31 cellular contexts compared by ENCODE assay signal in genomic region chr7:137956591-137956990, GRCh38. TPM values are rescaled to one million over a fixed set of nuclear protein-coding genes. Genes with fewer than 3 reads are reported as not detected.
DNase-seq lines count a peak whose midpoint lies in the region; ATAC-seq, FAIRE-seq and TF ChIP-seq lines count a peak whose summit lies in the region.
"Had no signal": no experiment of that assay in that cellular context is flagged by ENCODE, and none has a peak within 500 bp of the region (broad histone marks: within the 10 kb centered on the region; RNA-seq: fewer than 3 reads in every experiment).

No MANE protein-coding gene starts in this region.

- POLR2A ChIA-PET in A549 (lab: Yijun Ruan, JAX) (no interaction called here), WTC11 (lab: Charles Lee) (no interaction called here)

- H3K9ac ChIP-seq in mesenchymal stem cell (ENCODE audit: low read length) = no peak overlapping the region
- H3K9ac ChIP-seq: KMS-11 had no signal

- no peak overlapping the region for H4K91ac ChIP-seq in mesenchymal stem cell (ENCODE audit: low read length)

- peaks cover 19% of the 10 kb centered on the region for H3K36me3 Mint-ChIP-seq in WTC11
- H3K36me3 Mint-ChIP-seq: activated CD8-positive, alpha-beta memory T cell treated with anti-CD3 and anti-CD28 coated beads, Interleukin-2, amount 10 ng/mL, durations not matched to agents 7 days and 5 days had no signal

- ATAC-seq in A549 = no peak
- ATAC-seq in WTC11 = no peak
- ATAC-seq in HG03139 (IDR thresholded peaks at IDR 0.05; ENCODE audit: unreplicated experiment) = no peak
- ATAC-seq in GM18511 (IDR thresholded peaks at IDR 0.05; ENCODE audit: unreplicated experiment) = no peak
- ATAC-seq: activated CD8-positive, alpha-beta memory T cell treated with anti-CD3 and anti-CD28 coated beads, Interleukin-2, amount 10 ng/mL, durations not matched to agents 7 days and 5 days; activated T-cell treated with anti-CD3 and anti-CD28 coated beads, Interleukin-2, amount 50 U/mL, for 72 hours; psoas muscle; SK-N-SH treated with all-trans-retinoic acid at 6 μM for 48 hours had no signal

- no peak for TF ChIP-seq EP300 in A549 (IDR thresholded peaks at IDR 0.05)
- no peak for TF ChIP-seq EP300 in stomach (IDR thresholded peaks at IDR 0.05)

- TF ChIP-seq CTCF in A549 (IDR thresholded peaks at IDR 0.05) = no peak
- TF ChIP-seq CTCF in WTC11 (IDR thresholded peaks at IDR 0.05) = no peak
- TF ChIP-seq CTCF in stomach (IDR thresholded peaks at IDR 0.05) = no peak

- CTCF ChIA-PET in A549 (lab: Yijun Ruan, JAX) (interaction anchor here (1.3 kb wide), 1 partner anchor 46 kb away, joined by 6 read pairs; the partner anchor contains the start of gene CREB3L2), WTC11 (lab: Charles Lee) (interaction anchor here (0.8 kb wide), 1 partner anchor 45 kb away, joined by 3 read pairs; the partner anchor contains the start of gene CREB3L2)

- intact Hi-C loops in stomach (cut with DNase I; ENCODE audit: low total_unique reads) = no loop called here

- H3K4me1 ChIP-seq in A549 (peaks cover 83% of the 10 kb centered on the region), mesenchymal stem cell (ENCODE audit: control insufficient read depth, insufficient read depth, low read depth, low read length) (peaks cover 17% of the 10 kb centered on the region), stomach (peaks cover 42 to 85% (median 64%) of the 10 kb centered on the region in 4 donors)

- H2AFZ ChIP-seq in mesenchymal stem cell (ENCODE audit: low read depth, low read length) = no peak overlapping the region

- H3K27me3 Mint-ChIP-seq in WTC11 (ENCODE audit: low read depth) = no peaks in the 10 kb centered on the region
- H3K27me3 Mint-ChIP-seq: activated CD8-positive, alpha-beta memory T cell treated with anti-CD3 and anti-CD28 coated beads, Interleukin-2, amount 10 ng/mL, durations not matched to agents 7 days and 5 days had no signal

- H3K9me3 Mint-ChIP-seq in WTC11 = no peaks in the 10 kb centered on the region
- H3K9me3 Mint-ChIP-seq: activated T-cell treated with anti-CD3 and anti-CD28 coated beads, Interleukin-2, amount 50 U/mL, for 72 hours; T-helper 2 cell treated with Interferon-gamma antibody and Interleukin-4, amounts not matched to agents 5 μg/mL and 100 μg/mL, for 36 hours had no signal

- no peak for TF ChIP-seq POLR2A in A549 (IDR thresholded peaks at IDR 0.05; ENCODE audit: low read length)
- no peak for TF ChIP-seq POLR2A in stomach (IDR thresholded peaks at IDR 0.05)

- no peak overlapping the region for H3K14ac ChIP-seq in mesenchymal stem cell (ENCODE audit: low read length in 2 of 2)

- H3K79me1 ChIP-seq in mesenchymal stem cell (replicated peaks; ENCODE audit: low read length, poor library complexity, severe bottlenecking) = peaks cover 7% of the 10 kb centered on the region

- H3K9me3 ChIP-seq in A549 (no peaks in the 10 kb centered on the region), mesenchymal stem cell (ENCODE audit: control insufficient read depth, low read length) (no peaks in the 10 kb centered on the region), stomach (no peaks in the 10 kb centered on the region)
- H3K9me3 ChIP-seq: adrenal gland, psoas muscle, spleen had no signal

- H3K4me2 ChIP-seq in A549 = no peak overlapping the region
- H3K4me2 ChIP-seq in mesenchymal stem cell (ENCODE audit: low read length, poor library complexity, severe bottlenecking) = no peak overlapping the region
- H3K4me2 ChIP-seq: KMS-11 had no signal

- peak overlapping the region in 1 of 2 experiments; percentile 2 for H3K4ac ChIP-seq in mesenchymal stem cell (ENCODE audit: low read depth in 1 of 2, low read length in 2 of 2)

- H3K4me3 ChIP-seq in A549 = no peak overlapping the region
- no peak overlapping the region for H3K4me3 ChIP-seq in mesenchymal stem cell (ENCODE audit: insufficient read depth in 1 of 2, low read depth in 1 of 2, low read length in 2 of 2)
- H3K4me3 ChIP-seq in stomach = no peak overlapping the region
- H3K4me3 ChIP-seq: adrenal gland, lung, psoas muscle, spleen had no signal

- H2AK5ac ChIP-seq in mesenchymal stem cell (ENCODE audit: low read length, severe bottlenecking) = peak overlapping the region; percentile 95

- H3K36me3 ChIP-seq in mesenchymal stem cell (ENCODE audit: control insufficient read depth in 1 of 2, insufficient read depth in 2 of 2, low read depth in 1 of 2, low read length in 2 of 2) (peaks cover 0 to 7% of the 10 kb centered on the region in 2 experiments), stomach (peaks cover 0 to 5% (median 0%) of the 10 kb centered on the region in 4 donors)
- H3K36me3 ChIP-seq: adrenal gland had no signal

- peak overlapping the region; percentile 42 for H2BK120ac ChIP-seq in mesenchymal stem cell (ENCODE audit: low read depth, low read length)

- H3K27ac Mint-ChIP-seq in WTC11 = peak overlapping the region; percentile 63
- H3K27ac Mint-ChIP-seq: activated CD8-positive, alpha-beta memory T cell treated with anti-CD3 and anti-CD28 coated beads, Interleukin-2, amount 10 ng/mL, durations not matched to agents 7 days and 5 days; activated T-cell treated with anti-CD3 and anti-CD28 coated beads, Interleukin-2, amount 50 U/mL, for 72 hours; T-helper 2 cell treated with Interferon-gamma antibody and Interleukin-4, amounts not matched to agents 5 μg/mL and 100 μg/mL, for 36 hours had no signal

- H3K4me3 Mint-ChIP-seq in WTC11 = no peak overlapping the region
- H3K4me3 Mint-ChIP-seq: activated CD8-positive, alpha-beta memory T cell treated with anti-CD3 and anti-CD28 coated beads, Interleukin-2, amount 10 ng/mL, durations not matched to agents 7 days and 5 days; activated T-cell treated with anti-CD3 and anti-CD28 coated beads, Interleukin-2, amount 50 U/mL, for 72 hours; T-helper 2 cell treated with Interferon-gamma antibody and Interleukin-4, amounts not matched to agents 5 μg/mL and 100 μg/mL, for 36 hours had no signal

- no peak overlapping the region for H2BK15ac ChIP-seq in mesenchymal stem cell (ENCODE audit: low read depth, poor library complexity, severe bottlenecking)

- H3K27ac ChIP-seq in A549 (peak overlapping the region; percentile 23 to 55; a peak in 4 of 6 replicates), mesenchymal stem cell (ENCODE audit: low read length, poor library complexity, severe bottlenecking) (peak overlapping the region; percentile 21), stomach (peak overlapping the region in 4 of 5 donors; percentile 40 to 86 (median 70))
- H3K27ac ChIP-seq: KMS-11, psoas muscle, RWPE1, spleen, VCaP had no signal

- FAIRE-seq in A549 (lab: Jason Lieb, UNC) = no peak
- FAIRE-seq: bronchial epithelial cell, endometrium, HTR-8/SVneo, kidney had no signal

- H3K18ac ChIP-seq in mesenchymal stem cell (ENCODE audit: low read depth in 1 of 2, low read length in 2 of 2) = peak overlapping the region; percentile 29 to 69

- TF ChIP-seq RAD21 in A549 (conservative IDR thresholded peaks at IDR 0.05 in 1 of 2, IDR thresholded peaks at IDR 0.05 in 1 of 2) = no peak

- H2BK5ac ChIP-seq in mesenchymal stem cell (ENCODE audit: low read depth, low read length, poor library complexity, severe bottlenecking) = no peak overlapping the region

- H3K4me1 Mint-ChIP-seq in WTC11 = peaks cover 71% of the 10 kb centered on the region

- no peak overlapping the region for H3K23ac ChIP-seq in mesenchymal stem cell (ENCODE audit: low read length in 2 of 2)

- H4K8ac ChIP-seq in mesenchymal stem cell (ENCODE audit: low read length) = no peak overlapping the region

- no peaks in the 10 kb centered on the region for H3K27me3 ChIP-seq in mesenchymal stem cell (ENCODE audit: control insufficient read depth in 1 of 2, insufficient read depth in 1 of 2, low read length in 2 of 2)
- no peaks in the 10 kb centered on the region for H3K27me3 ChIP-seq in stomach
- H3K27me3 ChIP-seq: adrenal gland, spleen had no signal

- no peak overlapping the region for H2BK12ac ChIP-seq in mesenchymal stem cell (ENCODE audit: low read length in 2 of 2)

- 91% methylated on average over 5 of the region's 5 CpGs for WGBS in A549 (ENCODE audit: missing lambda C conversion rate)
- 91% methylated on average over 5 of the region's 5 CpGs for WGBS in mesenchymal stem cell
- 75 to 88% (median 86%) methylated on average over 5 of the region's 5 CpGs for WGBS in stomach, 5 donors

- DNase-seq in A549 (ENCODE audit: low read depth in 1 of 2, low spot score in 1 of 2) = no peak
- no peak for DNase-seq in WTC11 (ENCODE audit: low spot score)
- no peak for DNase-seq in mesenchymal stem cell
- no peak for DNase-seq in stomach
- DNase-seq in NCI-H187 (lab: John Stamatoyannopoulos, UW) = no peak
- no peak for DNase-seq in MV-4-11 (lab: John Stamatoyannopoulos, UW)
- DNase-seq: activated CD4-positive, alpha-beta T cell treated with anti-CD3 and anti-CD28 coated beads, Interleukin-2, amount 50 U/mL, for 1 hour; activated CD8-positive, alpha-beta memory T cell treated with anti-CD3 and anti-CD28 coated beads, Interleukin-2, amount 10 ng/mL, durations not matched to agents 7 days and 5 days; activated naive CD4-positive, alpha-beta T cell treated with Interleukin-2 at 50 U/mL for 16 hours; activated T-cell treated with anti-CD3 and anti-CD28 coated beads, Interleukin-2, amount 50 U/mL, for 72 hours; adrenal gland; COR-L47; DMS79; kidney; NCI-H2171 treated with DMSO at 0.1 percent for 48 hours; NCI-H69; psoas muscle; spleen; stimulated activated CD4-positive, alpha-beta T cell treated with anti-CD3 and anti-CD28 coated beads, Interleukin-4, amount 100 ng/mL, for 4 hours; stimulated activated naive CD4-positive, alpha-beta T cell had no signal

TF ChIP-seq in WTC11, 78 proteins besides CTCF, POLR2A, EP300 and RAD21 (continues in another document):
- TF ChIP-seq RELA (CRISPR knock-in tag; IDR thresholded peaks at IDR 0.05; ENCODE audit: borderline replicate concordance) (no peak), OVOL2 (CRISPR knock-in tag; IDR thresholded peaks at IDR 0.05; ENCODE audit: borderline replicate concordance) (no peak)

RNA-seq across cellular contexts. Expression of gene CREB3L2, which starts 45.3 kb away (rescaled TPM):
- polyA plus RNA-seq in A549 (2011; rRNA removed) = 32.2 and 33.8 TPM in 2 replicates
- polyA plus RNA-seq in A549 (2012; cell fraction: cytosol; rRNA removed) = 8.3 and 11.3 TPM in 2 replicates
- 12.4 and 13.4 TPM in 2 replicates for polyA plus RNA-seq in A549 (2012; cell fraction: nucleus; rRNA removed)
- 14.7 to 16.7 TPM (median 16.3 TPM) in 3 replicates for polyA plus RNA-seq in A549 (2017; fragmentation: RNase III; extraction: RNeasy Plus Mini Kit Qiagen cat#74134 plus additional on column Dnase treatment)
- polyA minus RNA-seq in A549 (2011; rRNA and poly(A)+ RNA removed) = 41.4 and 42.3 TPM in 2 replicates
- 48.1 to 60.6 TPM (median 52.1 TPM) in 3 replicates for total RNA-seq in WTC11 (2021)
- polyA plus RNA-seq in mesenchymal stem cell (2013, experiment 1 of 2) = 52.7 TPM
- 51.1 TPM for polyA plus RNA-seq in mesenchymal stem cell (2013, experiment 2 of 2)
- 100 to 1,000 TPM in 1 of 5 donors, 10 to 100 TPM in 4; 22.6 to 258 (median 38.8) TPM for total RNA-seq in stomach
- polyA plus RNA-seq in stomach = 1 to 10 TPM; 5.8 to 8.6 (median 6.6) TPM
